ENCODE assay signal across 1 cellular context in genomic region chr21:29002442-29003144, GRCh38.
TF ChIP-seq lines count a peak whose summit lies in the region.

No MANE protein-coding gene starts in this region.

TF ChIP-seq in HEK293, 187 proteins besides CTCF, POLR2A, EP300 and RAD21 (continued from another document and continues in another):
- TF ChIP-seq PATZ1 (tag by site-specific recombination; IDR thresholded peaks at IDR 0.05) (peak; percentile 40), ZNF155 (tag by site-specific recombination; IDR thresholded peaks at IDR 0.05) (no peak), ZNF37A (tag by site-specific recombination; IDR thresholded peaks at IDR 0.05) (no peak), ZNF362 (tag by site-specific recombination; IDR thresholded peaks at IDR 0.05) (no peak), ZNF654 (tag by site-specific recombination; IDR thresholded peaks at IDR 0.05; ENCODE audit: low read depth) (no peak), ZNF692 (tag by site-specific recombination; IDR thresholded peaks at IDR 0.05) (peak; percentile 74), ZNF324 (tag by site-specific recombination; IDR thresholded peaks at IDR 0.05) (peak; percentile 86), TCF7L2 (IDR thresholded peaks at IDR 0.05; ENCODE audit: borderline replicate concordance, low read depth, low read length) (no peak), ZNF404 (tag by site-specific recombination; IDR thresholded peaks at IDR 0.05) (no peak), ZNF2 (tag by site-specific recombination; IDR thresholded peaks at IDR 0.05) (peak; percentile 65), SP3 (tag by site-specific recombination; IDR thresholded peaks at IDR 0.05) (peak; percentile 44; the same call in 1 of the 2 replicates), ZNF16 (tag by site-specific recombination; IDR thresholded peaks at IDR 0.05; ENCODE audit: low read depth) (no peak), ZNF341 (tag by site-specific recombination; IDR thresholded peaks at IDR 0.05; ENCODE audit: low read depth) (peak; percentile 72), TRIM28 (IDR thresholded peaks at IDR 0.05; ENCODE audit: borderline replicate concordance, low read length) (peak; percentile 91; the same call in 1 of the 2 replicates), ZXDB (tag by site-specific recombination; IDR thresholded peaks at IDR 0.05) (peak; percentile 92), HIC1 (tag by site-specific recombination; IDR thresholded peaks at IDR 0.05) (no peak), ZBTB44 (tag by site-specific recombination; IDR thresholded peaks at IDR 0.05) (peak; percentile 82), ZNF169 (tag by site-specific recombination; IDR thresholded peaks at IDR 0.05) (no peak), KLF1 (tag by site-specific recombination; IDR thresholded peaks at IDR 0.05) (no peak), ZNF580 (tag by site-specific recombination; IDR thresholded peaks at IDR 0.05) (peak; percentile 90; the same call in 1 of the 2 replicates), ZNF239 (tag by site-specific recombination; IDR thresholded peaks at IDR 0.05) (no peak), ZNF544 (tag by site-specific recombination; IDR thresholded peaks at IDR 0.05) (no peak), ZNF112 (tag by site-specific recombination; IDR thresholded peaks at IDR 0.05) (no peak), OVOL3 (tag by site-specific recombination; IDR thresholded peaks at IDR 0.05) (no peak), ZNF660 (tag by site-specific recombination; IDR thresholded peaks at IDR 0.05) (peak; percentile 42; the same call in 1 of the 2 replicates), ZNF23 (tag by site-specific recombination; IDR thresholded peaks at IDR 0.05; ENCODE audit: borderline replicate concordance) (no peak), ZNF138 (tag by site-specific recombination; IDR thresholded peaks at IDR 0.05; ENCODE audit: borderline replicate concordance) (no peak), ZSCAN23 (tag by site-specific recombination; IDR thresholded peaks at IDR 0.05) (no peak; the same call in 1 of the 2 replicates), ZFP37 (tag by site-specific recombination; IDR thresholded peaks at IDR 0.05) (0 out of 2 replicates have a peak, but pooled peaks have one; percentile 47), KLF9 (tag by site-specific recombination; IDR thresholded peaks at IDR 0.05; ENCODE audit: low read depth) (no peak), MYNN (tag by site-specific recombination; IDR thresholded peaks at IDR 0.05; ENCODE audit: borderline replicate concordance) (no peak), ZSCAN18 (tag by site-specific recombination; IDR thresholded peaks at IDR 0.05) (no peak), ZNF423 (tag by site-specific recombination; IDR thresholded peaks at IDR 0.05) (no peak), BCL11A (tag by site-specific recombination; IDR thresholded peaks at IDR 0.05; ENCODE audit: low read depth) (no peak), ZNF670 (tag by site-specific recombination; IDR thresholded peaks at IDR 0.05; ENCODE audit: low read depth) (no peak), ZNF571 (tag by site-specific recombination; IDR thresholded peaks at IDR 0.05) (no peak), ZNF510 (tag by site-specific recombination; IDR thresholded peaks at IDR 0.05; ENCODE audit: insufficient replicate concordance) (no peak), ZNF18 (tag by site-specific recombination; IDR thresholded peaks at IDR 0.05) (0 out of 2 replicates have a peak, but pooled peaks have one; percentile 27), ZNF140 (tag by site-specific recombination; IDR thresholded peaks at IDR 0.05) (no peak), GLIS2 (tag by site-specific recombination; IDR thresholded peaks at IDR 0.05) (no peak), ZNF391 (tag by site-specific recombination; IDR thresholded peaks at IDR 0.05; ENCODE audit: borderline replicate concordance, low read depth) (no peak; the same call in 1 of the 2 replicates), WT1 (tag by site-specific recombination; IDR thresholded peaks at IDR 0.05) (0 out of 2 replicates have a peak, but pooled peaks have one; percentile 14), ZNF266 (tag by site-specific recombination; IDR thresholded peaks at IDR 0.05; ENCODE audit: low read depth) (no peak), YY2 (tag by site-specific recombination; IDR thresholded peaks at IDR 0.05) (no peak), KLF17 (tag by site-specific recombination; IDR thresholded peaks at IDR 0.05) (peak; percentile 29; the same call in 1 of the 2 replicates), PRDM2 (tag by site-specific recombination; IDR thresholded peaks at IDR 0.05; ENCODE audit: borderline replicate concordance) (no peak)
